Comparison of ENCODE assay signal across 16 cellular contexts in genomic region chr2:23666241-23667025, GRCh38.
"Had no signal": no experiment of that assay in that cellular context is flagged by ENCODE, and none has a peak within 500 bp of the region (broad histone marks: within the 10 kb centered on the region; RNA-seq: fewer than 3 reads in every experiment).

No MANE protein-coding gene starts in this region.

- H3K4me2 ChIP-seq: SK-N-SH had no signal

- H3K9me3 Mint-ChIP-seq: T-cell had no signal

- H3K27ac Mint-ChIP-seq: T-cell had no signal

- H3K4me3 Mint-ChIP-seq: T-cell had no signal

- H3K36me3 Mint-ChIP-seq: T-cell had no signal

- DNase-seq: Karpas-422, KG1, MM.1S, NCI-H1436, NCI-H187, NCI-H2029, NCI-H2081 treated with DMSO at 0.1 percent for 48 hours, NCI-H226, NCI-H446, NCI-H510A, NCI-H524 treated with DMSO at 0.1 percent for 48 hours, NCI-H82, SHP77, SK-N-SH, SW 1271, T-cell had no signal

- H3K9ac ChIP-seq: SK-N-SH had no signal

- H3K4me1 Mint-ChIP-seq: T-cell had no signal

- H3K9me3 ChIP-seq: SK-N-SH had no signal

- ATAC-seq: T-cell had no signal
